ENCODE assay signal across 18 cellular contexts in genomic region chr9:112286906-112287305, GRCh38.
"Had no signal": no experiment of that assay in that cellular context is flagged by ENCODE, and none has a peak within 500 bp of the region (broad histone marks: within the 10 kb centered on the region; RNA-seq: fewer than 3 reads in every experiment).

No MANE protein-coding gene starts in this region.

- H3K4me3 ChIP-seq: esophagus squamous epithelium, left ventricle myocardium inferior, lung, right atrium auricular region had no signal

- DNase-seq: cortex of kidney; effector memory CD4-positive, alpha-beta T cell; esophagus squamous epithelium; foreskin keratinocyte; immature natural killer cell; left cardiac atrium; left ventricle myocardium inferior; mesendoderm; naive thymus-derived CD4-positive, alpha-beta T cell; posterior cingulate gyrus; small intestine; stimulated activated CD4-positive, alpha-beta T cell treated with anti-CD3 and anti-CD28 coated beads, Interleukin-12 subunit alpha, Interleukin-12 subunit beta, amount 100 ng/mL, for 4 hours; stimulated activated naive CD4-positive, alpha-beta T cell treated with Interleukin-2 at 50 U/mL for 16 hours; trophoblast cell had no signal

- H3K27me3 ChIP-seq: esophagus squamous epithelium, foreskin keratinocyte, right atrium auricular region had no signal

- ATAC-seq: foreskin keratinocyte; left cardiac atrium; naive thymus-derived CD4-positive, alpha-beta T cell had no signal

- H3K4me1 ChIP-seq: foreskin keratinocyte had no signal

- H3K36me3 ChIP-seq: right atrium auricular region had no signal

- H3K4me3 Mint-ChIP-seq: immature natural killer cell had no signal

- H3K27me3 Mint-ChIP-seq: naive thymus-derived CD4-positive, alpha-beta T cell had no signal

- FAIRE-seq: keratinocyte, small intestine, urothelium cell line had no signal

- H3K27ac ChIP-seq: foreskin keratinocyte, left ventricle myocardium inferior, right atrium auricular region had no signal

- H3K9me3 ChIP-seq: right atrium auricular region had no signal
